In genomic region chr1:245086389-245086969, GRCh38 we compare ENCODE assay signal across 23 cellular contexts.
DNase-seq lines count a peak whose midpoint lies in the region; ATAC-seq, FAIRE-seq and TF ChIP-seq lines count a peak whose summit lies in the region.
"Had no signal": no experiment of that assay in that cellular context is flagged by ENCODE, and none has a peak within 500 bp of the region (broad histone marks: within the 10 kb centered on the region; RNA-seq: fewer than 3 reads in every experiment).

No MANE protein-coding gene starts in this region.

- peak overlapping the region; percentile 91 for H2AK5ac ChIP-seq in IMR-90 (ENCODE audit: low read depth, low read length)

- no CpG with 5 or more reads among the region's 4 CpGs for whole genome bisulfite sequencing in IMR-90 (ENCODE audit: extremely low coverage in 2 of 2, insufficient read length in 1 of 2), 2 experiments
- 76 to 92% (median 84%) methylated on average over 4 of the region's 4 CpGs for WGBS in adrenal gland, 4 donors

- peak overlapping the region; percentile 90 for H2BK20ac ChIP-seq in IMR-90 (ENCODE audit: low read depth, low read length)

- H3K56ac ChIP-seq in IMR-90 (ENCODE audit: extremely low read depth, insufficient read depth, low read length): 0 out of 2 replicates have a peak overlapping the region, but pooled peaks have one; percentile 18

- peak overlapping the region; percentile 79 for H3K27ac Mint-ChIP-seq in chondrocyte (ENCODE audit: unreplicated experiment)
- H3K27ac Mint-ChIP-seq: brain; mesothelial cell of epicardium; T-helper 1 cell treated with Interleukin-12 subunit alpha and Interleukin-12 subunit beta and Interleukin-4 antibody, amounts not matched to agents 30 μg/mL and 1 μg/mL, for 36 hours had no signal

- CTCF ChIA-PET in IMR-90 (lab: Yijun Ruan, JAX): no interaction called here

- H3K79me2 ChIP-seq in ACC112 (ENCODE audit: control insufficient read depth, insufficient read depth, low read length, unreplicated experiment): no peaks in the 10 kb centered on the region
- H3K79me2 ChIP-seq in keratinocyte (ENCODE audit: control insufficient read depth, insufficient read depth, low read length): no peaks in the 10 kb centered on the region

- H2BK120ac ChIP-seq in IMR-90 (ENCODE audit: low read depth, low read length): peak overlapping the region; percentile 88

- peak overlapping the region; percentile 94 for H3K4ac ChIP-seq in IMR-90 (ENCODE audit: low read depth, low read length)

- H3K27ac ChIP-seq in ACC112 (ENCODE audit: low read depth, low read length) (peak overlapping the region; percentile 87), IMR-90 (ENCODE audit: insufficient read depth, low read length) (peak overlapping the region; percentile 72), keratinocyte (ENCODE audit: control insufficient read depth, insufficient read depth, low read length) (peak overlapping the region; percentile 55), colonic mucosa (no peak overlapping the region), adrenal gland (no peak overlapping the region)

- no peak overlapping the region for H2AK9ac ChIP-seq in IMR-90 (replicated peaks; ENCODE audit: low read depth, low read length, poor library complexity)

- dilution Hi-C loops in IMR-90 (cut with HindIII; ENCODE audit: low sequenced_read_pairs, unreplicated experiment) (no loop called here), keratinocyte (cut with MboI; ENCODE audit: extremely low pct_ligation_motif_present, low sequenced_read_pairs) (no loop called here)

- in situ Hi-C loops in IMR-90 (cut with MboI; ENCODE audit: low sequenced_read_pairs): loop anchor here (10.0 kb wide), 1 partner anchor 918 kb away; no protein-coding TSS in a partner anchor

- DNase-seq in IMR-90 (peak; percentile 80), chondrocyte (ENCODE audit: low spot score) (no peak), keratinocyte (ENCODE audit: low read depth, low spot score) (peak; percentile 66), Right ventricle myocardium superior (no peak), colonic mucosa (no peak), adrenal gland (no peak), medulla oblongata (ENCODE audit: extremely low spot score) (no peak)
- DNase-seq: ACHN; activated gamma-delta T cell; effector CD4-positive, alpha-beta T cell; H7; NCI-H1092; NCI-H2171 treated with DMSO at 0.1 percent for 48 hours; NCI-H82; sigmoid colon; stimulated activated CD4-positive, alpha-beta T cell treated with anti-CD3 and anti-CD28 coated beads, Interleukin-4, amount 100 ng/mL, for 24 hours had no signal

- peaks cover 0 to 5% of the 10 kb centered on the region in 2 experiments; a peak in 2 of 4 replicates for H3K79me1 ChIP-seq in IMR-90 (ENCODE audit: low read depth in 1 of 2, low read length in 2 of 2)

- no peaks in the 10 kb centered on the region for H3K27me3 Mint-ChIP-seq in chondrocyte (ENCODE audit: low read depth)

- intact Hi-C loops in IMR-90 (cut with micrococcal nuclease) (loop anchor here (2.0 kb wide), 1 partner anchor 68 kb away; the partner anchor contains the start of gene KIF26B), Right ventricle myocardium superior (cut with DNase I) (no loop called here), colonic mucosa (cut with DNase I) (no loop called here), adrenal gland (cut with DNase I) (no loop called here)

- H3K4me1 ChIP-seq in ACC112 (ENCODE audit: control insufficient read depth, insufficient read depth, low read length, unreplicated experiment) (peaks cover 33% of the 10 kb centered on the region), IMR-90 (ENCODE audit: control insufficient read depth, insufficient read depth, low read length) (peaks cover 17% of the 10 kb centered on the region), keratinocyte (ENCODE audit: control insufficient read depth, extremely low read depth, insufficient read depth, low read length) (peaks cover 35% of the 10 kb centered on the region), colonic mucosa (no peaks in the 10 kb centered on the region), adrenal gland (replicated peaks in 1 of 2) (peaks cover 0 to 3% of the 10 kb centered on the region in 2 donors)

- TF ChIP-seq CTCF in IMR-90 (conservative IDR thresholded peaks at IDR 0.05; ENCODE audit: low read depth, low read length) (no peak), chondrocyte (IDR thresholded peaks at IDR 0.05) (no peak), keratinocyte (optimal IDR thresholded peaks at IDR 0.05 in 1 of 3, IDR thresholded peaks at IDR 0.05 in 1 of 3, conservative IDR thresholded peaks at IDR 0.05 in 1 of 3; ENCODE audit: extremely low read depth in 1 of 3, insufficient read depth in 2 of 3, low read length in 3 of 3) (no peak), colonic mucosa (IDR thresholded peaks at IDR 0.05) (no peak), adrenal gland (IDR thresholded peaks at IDR 0.05) (no peak)

- H3K4me3 ChIP-seq in ACC112 (ENCODE audit: low read depth, low read length): no peak overlapping the region
- no peak overlapping the region for H3K4me3 ChIP-seq in IMR-90 (ENCODE audit: insufficient read depth, low read depth, low read length)
- no peak overlapping the region for H3K4me3 ChIP-seq in keratinocyte (ENCODE audit: control insufficient read depth in 2 of 3, extremely low read depth in 1 of 3, insufficient read depth in 2 of 3, low read depth in 1 of 3, low read length in 3 of 3)
- no peak overlapping the region for H3K4me3 ChIP-seq in colonic mucosa
- H3K4me3 ChIP-seq in adrenal gland: no peak overlapping the region
- H3K4me3 ChIP-seq: sigmoid colon had no signal

- peak overlapping the region; percentile 81 for H3K18ac ChIP-seq in IMR-90 (ENCODE audit: low read depth, low read length)

- H3K9ac ChIP-seq in IMR-90 (ENCODE audit: low read depth, low read length): no peak overlapping the region; the same call in 1 of the 2 replicates
- no peak overlapping the region for H3K9ac ChIP-seq in keratinocyte (ENCODE audit: control insufficient read depth, extremely low read depth, insufficient read depth, low read length)
- no peak overlapping the region for H3K9ac ChIP-seq in colonic mucosa (ENCODE audit: low read depth in 2 of 2, low read length in 2 of 2)

- H3K27me3 ChIP-seq in ACC112 (ENCODE audit: insufficient read depth, low read length) (no peaks in the 10 kb centered on the region), IMR-90 (ENCODE audit: control insufficient read depth, insufficient read depth, low read length) (no peaks in the 10 kb centered on the region), keratinocyte (ENCODE audit: control insufficient read depth, extremely low read depth, insufficient read depth, low read length) (no peaks in the 10 kb centered on the region), colonic mucosa (no peaks in the 10 kb centered on the region), adrenal gland (no peaks in the 10 kb centered on the region)
- H3K27me3 ChIP-seq: sigmoid colon had no signal

- TF ChIP-seq POLR2A in IMR-90 (IDR thresholded peaks at IDR 0.05; ENCODE audit: low read depth, low read length) (no peak), adrenal gland (IDR thresholded peaks at IDR 0.05) (no peak)

- POLR2A ChIA-PET in IMR-90 (lab: Charles Lee; ENCODE audit: unreplicated experiment): interaction anchor here (0.6 kb wide), 1 partner anchor 68 kb away, joined by 3 read pairs; the partner anchor contains the start of gene KIF26B

- H3K9me1 ChIP-seq in IMR-90 (ENCODE audit: insufficient read depth, low read length) (peaks cover 16% of the 10 kb centered on the region), keratinocyte (ENCODE audit: control insufficient read depth, extremely low read depth, insufficient read depth, low read length) (no peaks in the 10 kb centered on the region)

- H2AFZ ChIP-seq in ACC112 (ENCODE audit: low read length, unreplicated experiment) (no peak overlapping the region), IMR-90 (replicated peaks; ENCODE audit: low read length, poor library complexity) (no peak overlapping the region), keratinocyte (ENCODE audit: control insufficient read depth, low read length) (peak overlapping the region; percentile 45)

- peak overlapping the region; percentile 27 for H3K4me2 ChIP-seq in IMR-90 (ENCODE audit: low read depth, low read length)
- peak overlapping the region; percentile 67 for H3K4me2 ChIP-seq in keratinocyte (ENCODE audit: control insufficient read depth, extremely low read depth, insufficient read depth, low read depth, low read length)

- H3K9me3 ChIP-seq in IMR-90 (ENCODE audit: control insufficient read depth, insufficient read depth, low read length): no peaks in the 10 kb centered on the region
- H3K9me3 ChIP-seq in keratinocyte (ENCODE audit: control insufficient read depth, low read depth, low read length): no peaks in the 10 kb centered on the region
- H3K9me3 ChIP-seq in colonic mucosa: no peaks in the 10 kb centered on the region
- no peaks in the 10 kb centered on the region for H3K9me3 ChIP-seq in adrenal gland (replicated peaks in 1 of 3)
- H3K9me3 ChIP-seq: sigmoid colon had no signal

- no peaks in the 10 kb centered on the region for H3K36me3 Mint-ChIP-seq in chondrocyte (ENCODE audit: low read depth)

- peak overlapping the region; percentile 64 for H4K91ac ChIP-seq in IMR-90 (ENCODE audit: insufficient read depth, low read depth, low read length)

- peak overlapping the region; percentile 79 for H2BK5ac ChIP-seq in IMR-90 (ENCODE audit: low read depth, low read length, poor library complexity, severe bottlenecking)

- no peak overlapping the region for H3K4me3 Mint-ChIP-seq in chondrocyte (ENCODE audit: unreplicated experiment)
- H3K4me3 Mint-ChIP-seq: brain; mesothelial cell of epicardium; T-helper 1 cell treated with Interleukin-12 subunit alpha and Interleukin-12 subunit beta and Interleukin-4 antibody, amounts not matched to agents 30 μg/mL and 1 μg/mL, for 36 hours had no signal

- H4K20me1 ChIP-seq in IMR-90 (ENCODE audit: insufficient read depth, low read length): peaks cover 4% of the 10 kb centered on the region; the same call in 1 of the 2 replicates
- no peaks in the 10 kb centered on the region for H4K20me1 ChIP-seq in keratinocyte (ENCODE audit: control insufficient read depth, extremely low read depth, insufficient read depth, low read length)

- H3K23ac ChIP-seq in IMR-90 (ENCODE audit: low read depth, low read length): peak overlapping the region; percentile 32; the same call in 1 of the 2 replicates

- peaks cover 22% of the 10 kb centered on the region for H3K4me1 Mint-ChIP-seq in chondrocyte (ENCODE audit: low read depth)
- H3K4me1 Mint-ChIP-seq: brain, mesothelial cell of epicardium had no signal

- peak overlapping the region; percentile 1 to 67; a peak in 3 of 4 replicates for H4K8ac ChIP-seq in IMR-90 (ENCODE audit: low read depth in 2 of 2, low read length in 2 of 2)

- H3K9me3 Mint-ChIP-seq in chondrocyte (ENCODE audit: low read depth): no peaks in the 10 kb centered on the region
- H3K9me3 Mint-ChIP-seq: brain; T-helper 1 cell treated with Interleukin-12 subunit alpha and Interleukin-12 subunit beta and Interleukin-4 antibody, amounts not matched to agents 30 μg/mL and 1 μg/mL, for 36 hours had no signal

- peak; percentile 51 for ATAC-seq in IMR-90 (ENCODE audit: low read depth)
- no peak for ATAC-seq in Right ventricle myocardium superior (ENCODE audit: poor library complexity)
- ATAC-seq: activated CD4-positive, CD25-positive, alpha-beta regulatory T cell treated with anti-CD3 and anti-CD28 coated beads, Interleukin-2, amount 50 U/mL, for 24 hours had no signal

- H3K14ac ChIP-seq in IMR-90 (replicated peaks; ENCODE audit: low read depth, low read length): peak overlapping the region; percentile 48

- peak overlapping the region; percentile 28; the same call in 1 of the 2 replicates for H4K5ac ChIP-seq in IMR-90 (ENCODE audit: low read depth, low read length)

- TF ChIP-seq RAD21 in IMR-90 (IDR thresholded peaks at IDR 0.05; ENCODE audit: low read length): no peak

- FAIRE-seq in keratinocyte (lab: Jason Lieb, UNC): peak; percentile 81
- FAIRE-seq: islet of Langerhans, RCC 7860 had no signal

- no TSS peak for BruUV-seq in IMR-90 (replicated peaks; lab: Mats Ljungman, UMichigan)

- H2BK15ac ChIP-seq in IMR-90 (ENCODE audit: low read depth, low read length): peak overlapping the region; percentile 77; the same call in 2 of the 3 replicates

- no peaks in the 10 kb centered on the region; the same call in 1 of the 2 replicates for H3K36me3 ChIP-seq in ACC112 (ENCODE audit: insufficient read depth, low read length)
- no peaks in the 10 kb centered on the region for H3K36me3 ChIP-seq in IMR-90 (ENCODE audit: control insufficient read depth, insufficient read depth, low read length)
- H3K36me3 ChIP-seq in keratinocyte (ENCODE audit: control insufficient read depth in 2 of 2, extremely low read depth in 1 of 2, insufficient read depth in 2 of 2, low read length in 2 of 2): no peaks in the 10 kb centered on the region
- H3K36me3 ChIP-seq in colonic mucosa: no peaks in the 10 kb centered on the region
- H3K36me3 ChIP-seq in adrenal gland (replicated peaks in 1 of 2): no peaks in the 10 kb centered on the region

Comparison
In these comparisons a context has a peak if more than half of its experiments do, and no peak if none do; other contexts are left out.
1. H3K27ac ChIP-seq: peak in ACC112 (single experiment), IMR-90 (single experiment) and keratinocyte (single experiment); none in colonic mucosa (single experiment) and adrenal gland (0 of 5).
2. DNase-seq: peak in IMR-90 (single experiment) and keratinocyte (single experiment); none in chondrocyte (single experiment), Right ventricle myocardium superior (single experiment), colonic mucosa (single experiment), adrenal gland (0 of 7) and medulla oblongata (single experiment).